1 cellular context compared by ENCODE assay signal in genomic region chr14:50955373-50956043, GRCh38.
A peak's percentile ranks its signal among the peaks of the same experiment; 100 is the strongest.
TF ChIP-seq lines count a peak whose summit lies in the region.

No MANE protein-coding gene starts in this region.

TF ChIP-seq in HepG2, 621 proteins besides CTCF, POLR2A, EP300 and RAD21 (continued from another document):
- TF ChIP-seq ZNF142 (CRISPR knock-in tag; IDR thresholded peaks at IDR 0.05) (no peak), HMGXB4 (CRISPR knock-in tag; IDR thresholded peaks at IDR 0.05; ENCODE audit: borderline replicate concordance in 1 of 2, low read depth in 1 of 2) (0 out of 4 replicates have a peak, but pooled peaks of 1 of the 2 experiments have one; percentile 35), REPIN1 (CRISPR knock-in tag; IDR thresholded peaks at IDR 0.05; ENCODE audit: borderline replicate concordance, low read depth) (no peak), ZHX2 (IDR thresholded peaks at IDR 0.05; ENCODE audit: low read depth) (no peak), ZHX2 (CRISPR knock-in tag; IDR thresholded peaks at IDR 0.05; ENCODE audit: borderline replicate concordance) (no peak), HOXA7 (CRISPR knock-in tag; IDR thresholded peaks at IDR 0.05) (no peak), ZNF362 (CRISPR knock-in tag; IDR thresholded peaks at IDR 0.05; ENCODE audit: borderline replicate concordance) (no peak), MAZ (IDR thresholded peaks at IDR 0.05; ENCODE audit: borderline replicate concordance, low read depth, low read length) (no peak), MAZ (CRISPR knock-in tag; IDR thresholded peaks at IDR 0.05; ENCODE audit: low read depth) (no peak), HMGA1 (CRISPR knock-in tag; conservative IDR thresholded peaks at IDR 0.05) (no peak)
